Comparison of ENCODE assay signal across 10 cellular contexts in the genomic region with DNA sequence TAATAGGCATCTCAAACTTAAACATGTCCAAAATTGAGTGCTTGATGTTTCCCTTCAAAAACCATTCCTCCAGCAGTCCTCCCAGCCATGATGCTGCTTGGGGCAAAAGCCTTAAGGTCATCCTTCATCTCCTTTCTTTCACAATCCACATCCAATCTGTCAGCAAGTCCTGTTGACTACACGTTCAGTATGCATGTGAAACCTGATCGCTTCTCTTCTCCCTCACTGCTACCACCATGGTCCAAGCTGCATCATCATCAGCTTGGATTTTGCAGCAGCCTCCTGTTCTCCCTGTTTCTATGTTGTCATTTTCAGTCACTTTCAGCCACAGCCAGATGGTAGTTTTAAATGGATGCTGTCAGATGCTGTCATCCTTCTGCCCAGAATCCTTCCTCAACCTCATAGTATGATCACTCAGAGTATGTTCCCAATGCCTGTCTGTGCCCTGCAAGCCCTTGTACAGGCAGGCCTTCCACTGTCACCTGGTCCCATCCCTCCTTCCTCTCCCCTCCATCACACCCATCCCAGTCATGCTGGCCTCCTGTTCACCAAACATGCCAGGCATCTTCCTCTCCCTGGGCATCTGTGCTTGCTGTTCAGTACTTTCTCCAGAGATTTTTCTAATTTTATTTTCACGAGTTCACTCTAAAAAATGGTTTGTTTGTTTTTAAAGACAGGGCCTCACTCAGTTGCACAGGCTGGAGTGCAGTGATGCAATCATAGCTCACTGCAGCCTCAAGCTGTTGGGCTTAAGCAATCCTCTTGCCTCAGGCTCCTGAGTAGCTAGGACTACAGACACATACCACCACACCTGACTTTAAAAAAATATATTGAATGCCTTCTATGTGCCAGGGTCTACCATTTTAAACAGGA.
DNase-seq lines count a peak whose midpoint lies in the region; ATAC-seq and TF ChIP-seq lines count a peak whose summit lies in the region.
"Had no signal": no experiment of that assay in that cellular context is flagged by ENCODE, and none has a peak within 500 bp of the region (broad histone marks: within the 10 kb centered on the region; RNA-seq: fewer than 3 reads in every experiment).

No MANE protein-coding gene starts in this region.

- 42 to 52% methylated on average over 3 of the region's 3 CpGs for WGBS in upper lobe of left lung, 2 donors

- no peak for TF ChIP-seq CTCF in fibroblast of the aortic adventitia (IDR thresholded peaks at IDR 0.05; ENCODE audit: insufficient read depth, low read length)
- no peak for TF ChIP-seq CTCF in upper lobe of left lung (IDR thresholded peaks at IDR 0.05)

- H3K27ac ChIP-seq in upper lobe of left lung, result peak overlapping the region; percentile 31 to 79 (median 70)

- no peaks in the 10 kb centered on the region for H3K27me3 ChIP-seq in upper lobe of left lung

- DNase-seq in NCI-H748 (lab: John Stamatoyannopoulos, UW; ENCODE audit: unreplicated experiment), result peak; percentile 36
- no peak for DNase-seq in NCI-H748 treated with DMSO at 0.1 percent for 48 hours (lab: John Stamatoyannopoulos, UW)
- peak; percentile 11 for DNase-seq in NOMO-1 treated with dmso at 0.1 percent for 144 hours (lab: John Stamatoyannopoulos, UW; ENCODE audit: unreplicated experiment)
- peak; percentile 54 for DNase-seq in fibroblast of the aortic adventitia (ENCODE audit: low read depth)
- DNase-seq in upper lobe of left lung, result peak in 1 of 2 donors; percentile 86
- no peak for DNase-seq in NAMALWA (ENCODE audit: low spot score)
- DNase-seq in iPS-NIHi7 (ENCODE audit: extremely low spot score), result no peak
- DNase-seq: dermis blood vessel endothelial cell, kidney had no signal

- ATAC-seq in upper lobe of left lung (ENCODE audit: low FRiP score in 2 of 2) (peak; percentile 55 to 80), HG03097 (IDR thresholded peaks at IDR 0.05; ENCODE audit: low FRiP score, unreplicated experiment) (no peak)

- H3K36me3 ChIP-seq in upper lobe of left lung, result no peaks in the 10 kb centered on the region

- TF ChIP-seq POLR2A in upper lobe of left lung (IDR thresholded peaks at IDR 0.05), result no peak

- peaks cover 11 to 42% (median 19%) of the 10 kb centered on the region in 4 donors for H3K4me1 ChIP-seq in upper lobe of left lung

- TF ChIP-seq EP300 in upper lobe of left lung (IDR thresholded peaks at IDR 0.05), result peak in 1 of 4 donors; percentile 48

- H3K9me3 ChIP-seq in upper lobe of left lung, result no peaks in the 10 kb centered on the region

- H3K4me3 ChIP-seq in fibroblast of the aortic adventitia (ENCODE audit: low read depth, low read length), result no peak overlapping the region
- H3K4me3 ChIP-seq in upper lobe of left lung, result no peak overlapping the region

Comparison
In these comparisons a context has a peak if more than half of its experiments do, and no peak if none do; other contexts are left out.
1. DNase-seq: peak in NCI-H748 (single experiment), NOMO-1 treated with dmso at 0.1 percent for 144 hours (single experiment) and fibroblast of the aortic adventitia (single experiment); none in NCI-H748 treated with DMSO at 0.1 percent for 48 hours (single experiment), NAMALWA (single experiment) and iPS-NIHi7 (single experiment).